ENCODE assay signal across 1 cellular context in the genomic region with DNA sequence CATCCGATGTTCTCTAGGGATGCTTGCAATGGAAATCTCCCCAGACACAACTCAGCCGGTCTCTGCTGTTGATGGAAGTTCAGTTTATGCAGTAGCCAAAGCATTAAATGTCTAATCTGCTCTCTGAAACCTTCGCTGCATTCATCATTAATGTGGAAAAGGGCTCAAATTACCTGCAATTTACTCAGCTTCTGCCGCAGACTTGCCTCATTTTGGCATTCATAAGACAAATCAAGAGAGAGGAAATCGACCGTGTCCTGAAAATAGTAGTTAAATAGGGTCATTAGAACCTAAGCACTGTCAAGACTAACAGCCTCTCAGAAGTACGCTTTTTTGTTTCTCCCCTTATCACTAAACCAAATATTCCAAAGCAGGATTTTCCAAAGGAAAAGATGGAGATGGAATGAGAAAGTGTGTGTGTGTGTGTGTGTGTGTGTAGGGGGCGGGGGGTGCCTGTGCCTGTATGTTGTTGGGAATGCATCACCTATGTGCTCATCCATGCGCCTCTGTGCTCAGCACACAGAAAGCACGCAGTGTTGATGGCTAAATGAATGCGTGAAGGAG.
TF ChIP-seq lines count a peak whose summit lies in the region.

No MANE protein-coding gene starts in this region.

TF ChIP-seq in K562, 482 proteins besides CTCF, POLR2A, EP300 and RAD21:
- no peak for TF ChIP-seq THRB (CRISPR knock-in tag; conservative IDR thresholded peaks at IDR 0.05)
- TF ChIP-seq ARID4B (CRISPR knock-in tag; IDR thresholded peaks at IDR 0.05): no peak
- no peak for TF ChIP-seq NFYB (IDR thresholded peaks at IDR 0.05; ENCODE audit: extremely low read depth, insufficient read length)
- no peak for TF ChIP-seq DACH1 (IDR thresholded peaks at IDR 0.05; ENCODE audit: partially characterized antibody)
- no peak for TF ChIP-seq FOS (IDR thresholded peaks at IDR 0.05; ENCODE audit: extremely low read depth, insufficient read length)
- TF ChIP-seq NBN (IDR thresholded peaks at IDR 0.05; ENCODE audit: low read depth): no peak
- TF ChIP-seq, protein P1, sequence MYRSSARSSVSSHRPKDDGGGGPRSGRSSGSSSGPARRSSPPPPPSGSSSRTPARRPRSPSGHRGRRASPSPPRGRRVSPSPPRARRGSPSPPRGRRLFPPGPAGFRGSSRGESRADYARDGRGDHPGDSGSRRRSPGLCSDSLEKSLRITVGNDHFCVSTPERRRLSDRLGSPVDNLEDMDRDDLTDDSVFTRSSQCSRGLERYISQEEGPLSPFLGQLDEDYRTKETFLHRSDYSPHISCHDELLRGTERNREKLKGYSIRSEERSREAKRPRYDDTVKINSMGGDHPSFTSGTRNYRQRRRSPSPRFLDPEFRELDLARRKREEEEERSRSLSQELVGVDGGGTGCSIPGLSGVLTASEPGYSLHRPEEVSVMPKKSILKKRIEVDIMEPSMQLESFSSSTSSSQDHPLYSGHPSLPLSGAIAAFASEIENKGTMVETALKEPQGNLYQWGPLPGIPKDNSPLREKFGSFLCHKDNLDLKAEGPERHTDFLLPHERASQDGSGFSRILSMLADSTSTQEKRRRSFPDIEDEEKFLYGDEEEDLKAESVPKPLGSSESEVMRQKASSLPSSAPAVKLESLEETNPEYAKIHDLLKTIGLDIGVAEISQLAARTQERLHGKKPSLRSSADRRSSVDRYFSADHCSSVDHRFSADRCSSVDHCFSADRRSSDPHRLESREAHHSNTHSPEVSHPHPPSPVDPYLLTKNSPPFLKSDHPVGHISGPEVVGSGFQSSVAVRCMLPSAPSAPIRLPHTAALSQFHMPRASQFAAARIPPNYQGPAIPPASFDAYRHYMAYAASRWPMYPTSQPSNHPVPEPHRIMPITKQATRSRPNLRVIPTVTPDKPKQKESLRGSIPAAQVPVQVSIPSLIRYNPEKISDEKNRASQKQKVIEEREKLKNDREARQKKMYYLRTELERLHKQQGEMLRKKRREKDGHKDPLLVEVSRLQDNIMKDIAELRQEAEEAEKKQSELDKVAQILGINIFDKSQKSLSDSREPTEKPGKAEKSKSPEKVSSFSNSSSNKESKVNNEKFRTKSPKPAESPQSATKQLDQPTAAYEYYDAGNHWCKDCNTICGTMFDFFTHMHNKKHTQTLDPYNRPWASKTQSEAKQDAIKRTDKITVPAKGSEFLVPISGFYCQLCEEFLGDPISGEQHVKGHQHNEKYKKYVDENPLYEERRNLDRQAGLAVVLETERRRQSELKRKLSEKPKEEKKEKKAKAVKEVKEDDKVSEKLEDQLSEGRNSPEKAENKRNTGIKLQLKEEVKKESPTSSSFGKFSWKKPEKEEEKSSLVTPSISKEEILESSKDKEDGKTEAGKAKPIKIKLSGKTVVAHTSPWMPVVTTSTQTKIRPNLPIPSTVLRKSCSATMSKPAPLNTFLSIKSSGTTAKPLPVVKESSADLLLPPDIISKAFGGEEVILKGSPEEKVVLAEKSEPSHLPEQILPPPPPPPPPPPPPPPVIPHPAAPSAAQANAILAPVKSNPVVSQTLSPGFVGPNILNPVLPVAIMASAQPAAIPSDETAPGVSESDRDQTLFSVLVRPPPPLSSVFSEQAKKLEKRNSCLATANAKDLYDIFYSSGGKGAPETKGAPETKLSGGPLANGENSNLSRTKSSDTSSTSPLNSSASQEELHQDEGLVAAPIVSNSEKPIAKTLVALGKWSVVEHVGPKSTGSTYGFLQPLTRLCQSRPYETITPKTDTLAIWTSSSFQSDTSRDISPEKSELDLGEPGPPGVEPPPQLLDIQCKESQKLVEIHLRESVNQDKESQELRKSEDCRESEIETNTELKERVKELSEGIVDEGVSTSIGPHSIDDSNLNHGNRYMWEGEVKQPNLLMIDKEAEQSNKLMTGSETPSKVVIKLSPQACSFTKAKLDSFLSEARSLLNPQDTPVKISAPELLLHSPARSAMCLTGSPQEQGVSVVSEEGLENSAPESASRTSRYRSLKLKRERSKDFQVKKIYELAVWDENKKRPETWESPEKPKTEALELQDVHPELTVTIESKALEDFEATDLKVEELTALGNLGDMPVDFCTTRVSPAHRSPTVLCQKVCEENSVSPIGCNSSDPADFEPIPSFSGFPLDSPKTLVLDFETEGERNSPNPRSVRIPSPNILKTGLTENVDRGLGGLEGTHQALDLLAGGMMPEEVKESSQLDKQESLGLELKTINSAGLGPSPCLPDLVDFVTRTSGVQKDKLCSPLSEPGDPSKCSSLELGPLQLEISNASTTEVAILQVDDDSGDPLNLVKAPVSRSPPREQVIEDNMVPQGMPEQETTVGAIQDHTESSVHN (IDR thresholded peaks at IDR 0.05; ENCODE audit: borderline replicate concordance in 1 of 2, low read depth in 1 of 2): no peak
- no peak for TF ChIP-seq ZNF274 (IDR thresholded peaks at IDR 0.05; ENCODE audit: borderline replicate concordance, low read depth, low read length)
- no peak for TF ChIP-seq SOX6 (IDR thresholded peaks at IDR 0.05)
- TF ChIP-seq ZBTB33 (CRISPR knock-in tag; IDR thresholded peaks at IDR 0.05): no peak
- TF ChIP-seq ELF1 (tag; IDR thresholded peaks at IDR 0.05): no peak
- TF ChIP-seq PML (IDR thresholded peaks at IDR 0.05; ENCODE audit: low read length): no peak
- no peak for TF ChIP-seq OTX1 (CRISPR knock-in tag; IDR thresholded peaks at IDR 0.05)
- TF ChIP-seq RREB1 (CRISPR knock-in tag; IDR thresholded peaks at IDR 0.05): no peak
- no peak for TF ChIP-seq SMARCA4 (IDR thresholded peaks at IDR 0.05)
- TF ChIP-seq, protein P2, sequence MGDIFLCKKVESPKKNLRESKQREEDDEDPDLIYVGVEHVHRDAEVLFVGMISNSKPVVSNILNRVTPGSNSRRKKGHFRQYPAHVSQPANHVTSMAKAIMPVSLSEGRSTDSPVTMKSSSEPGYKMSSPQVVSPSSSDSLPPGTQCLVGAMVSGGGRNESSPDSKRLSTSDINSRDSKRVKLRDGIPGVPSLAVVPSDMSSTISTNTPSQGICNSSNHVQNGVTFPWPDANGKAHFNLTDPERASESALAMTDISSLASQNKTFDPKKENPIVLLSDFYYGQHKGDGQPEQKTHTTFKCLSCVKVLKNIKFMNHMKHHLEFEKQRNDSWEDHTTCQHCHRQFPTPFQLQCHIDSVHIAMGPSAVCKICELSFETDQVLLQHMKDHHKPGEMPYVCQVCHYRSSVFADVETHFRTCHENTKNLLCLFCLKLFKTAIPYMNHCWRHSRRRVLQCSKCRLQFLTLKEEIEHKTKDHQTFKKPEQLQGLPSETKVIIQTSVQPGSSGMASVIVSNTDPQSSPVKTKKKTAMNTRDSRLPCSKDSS (IDR thresholded peaks at IDR 0.05; ENCODE audit: low read depth, partially characterized antibody): no peak
- no peak for TF ChIP-seq RHOXF2B (CRISPR knock-in tag; conservative IDR thresholded peaks at IDR 0.05)
- TF ChIP-seq BRF2 (IDR thresholded peaks at IDR 0.05; ENCODE audit: borderline replicate concordance, insufficient read depth, insufficient read length): no peak
